Comparison of ENCODE assay signal across 8 cellular contexts in the genomic region with DNA sequence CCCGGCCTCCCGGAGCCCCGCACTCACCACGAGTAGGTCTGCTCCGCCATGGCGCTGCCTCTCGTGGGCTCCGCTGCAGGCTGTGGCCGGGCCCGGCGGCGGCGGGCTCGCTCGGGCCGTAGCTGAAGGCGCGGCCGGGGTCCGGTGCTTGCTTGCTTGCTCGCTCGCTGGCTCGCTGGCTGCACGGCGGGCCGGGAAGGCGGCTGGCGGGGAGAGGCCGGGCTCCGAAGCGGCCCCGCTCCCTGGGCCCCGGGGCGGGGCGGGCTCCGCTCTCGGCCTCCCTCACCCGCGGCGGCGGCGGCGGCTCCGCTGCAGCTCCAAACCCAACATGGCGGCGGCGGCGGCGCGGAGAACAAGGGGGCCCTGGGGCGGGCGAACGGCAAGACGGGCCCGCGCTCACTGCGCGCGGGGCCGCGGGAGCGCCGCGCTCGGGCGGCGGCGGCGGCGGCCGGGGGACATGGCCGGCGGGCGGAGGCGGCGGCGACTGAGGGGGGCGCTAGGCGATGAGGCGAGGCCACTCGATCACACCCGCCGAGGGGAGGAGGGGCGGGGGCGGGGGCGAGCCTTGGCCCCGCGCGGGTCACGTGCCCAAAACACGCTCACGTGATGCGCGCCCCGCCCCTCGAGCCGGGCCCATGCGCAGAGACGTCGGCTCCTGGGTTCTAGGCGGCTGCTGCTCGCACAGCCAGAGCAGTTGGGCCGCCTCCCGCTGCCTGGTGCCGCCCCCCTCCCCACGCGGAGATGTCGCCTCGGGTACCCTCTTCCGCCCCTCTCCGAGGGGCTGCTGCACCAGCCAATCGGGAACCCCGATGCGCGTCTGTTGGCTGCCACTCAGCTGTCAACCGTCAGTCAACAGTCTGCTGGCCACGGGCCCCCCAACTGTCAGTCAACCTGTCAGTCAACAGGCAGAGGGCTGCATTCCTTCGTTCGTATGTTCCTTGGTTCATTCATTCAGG. TPM values are rescaled to one million over a fixed set of nuclear protein-coding genes. Genes with fewer than 3 reads are reported as not detected.
A peak's percentile ranks its signal among the peaks of the same experiment; 100 is the strongest.
DNase-seq lines count a peak whose midpoint lies in the region; ATAC-seq and TF ChIP-seq lines count a peak whose summit lies in the region.

A gene with protein sequence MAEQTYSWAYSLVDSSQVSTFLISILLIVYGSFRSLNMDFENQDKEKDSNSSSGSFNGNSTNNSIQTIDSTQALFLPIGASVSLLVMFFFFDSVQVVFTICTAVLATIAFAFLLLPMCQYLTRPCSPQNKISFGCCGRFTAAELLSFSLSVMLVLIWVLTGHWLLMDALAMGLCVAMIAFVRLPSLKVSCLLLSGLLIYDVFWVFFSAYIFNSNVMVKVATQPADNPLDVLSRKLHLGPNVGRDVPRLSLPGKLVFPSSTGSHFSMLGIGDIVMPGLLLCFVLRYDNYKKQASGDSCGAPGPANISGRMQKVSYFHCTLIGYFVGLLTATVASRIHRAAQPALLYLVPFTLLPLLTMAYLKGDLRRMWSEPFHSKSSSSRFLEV (minus strand): TSS at position 541 of the 956 bp plus-strand sequence. CDS start 491 bp downstream, at position 50.

- under 1% methylated on average over 119 of the region's 119 CpGs for WGBS in HUES64

- ATAC-seq in GM21447 (IDR thresholded peaks at IDR 0.05; ENCODE audit: unreplicated experiment), result peak; percentile 46

- H3K36me3 Mint-ChIP-seq in mesothelial cell of epicardium, result peaks cover 11% of the 10 kb centered on the region

- DNase-seq in Caki2 (ENCODE audit: low read depth) (peak; percentile 84), NT2/D1 (ENCODE audit: low read depth, low spot score) (peak; percentile 85), mesothelial cell of epicardium (ENCODE audit: low spot score in 2 of 2, unreplicated experiment in 2 of 2) (peak; percentile 91 to 95)
- DNase-seq in activated CD8-positive, alpha-beta memory T cell treated with anti-CD3 and anti-CD28 coated beads, Interleukin-2, amount 50 U/mL, for 4 hours, result peak; percentile 95
- peak; percentile 89 for DNase-seq in stimulated activated CD8-positive, alpha-beta memory T cell treated with anti-CD3 and anti-CD28 coated beads, Interleukin-15, amount 100 ng/mL, for 24 hours (ENCODE audit: low read depth)

- peak within 1 kb of the TSS; percentile 98 for H3K4me3 Mint-ChIP-seq in mesothelial cell of epicardium

- no peak for TF ChIP-seq CTCF in mesothelial cell of epicardium (IDR thresholded peaks at IDR 0.05; ENCODE audit: unreplicated experiment)

- peak within 1 kb of the TSS; percentile 88 for H3K4me3 ChIP-seq in HUES64 (ENCODE audit: low read length)
- H3K4me3 ChIP-seq in NT2/D1 (ENCODE audit: insufficient read length, low read depth), result peak within 1 kb of the TSS; percentile 75

- peaks cover 20% of the 10 kb centered on the region for H3K4me1 Mint-ChIP-seq in mesothelial cell of epicardium

- H3K9ac ChIP-seq in HUES64 (ENCODE audit: low read depth, low read length), result peak within 1 kb of the TSS; percentile 92
- peak within 1 kb of the TSS; percentile 92 for H3K9ac ChIP-seq in NT2/D1 (ENCODE audit: insufficient read length, low read depth)

- no peaks in the 10 kb centered on the region for H3K27me3 Mint-ChIP-seq in mesothelial cell of epicardium (ENCODE audit: low read depth)

- H3K9me3 Mint-ChIP-seq in mesothelial cell of epicardium, result no peaks in the 10 kb centered on the region

- H3K27me3 ChIP-seq in HUES64 (ENCODE audit: insufficient read depth, low read length) (no peaks in the 10 kb centered on the region), NT2/D1 (ENCODE audit: insufficient read depth, insufficient read length) (peaks cover 3% of the 10 kb centered on the region)

- H3K27ac Mint-ChIP-seq in mesothelial cell of epicardium, result peak within 1 kb of the TSS; percentile 94

- H3K9me3 ChIP-seq in HUES64 (ENCODE audit: insufficient read depth, low read depth, low read length), result no peaks in the 10 kb centered on the region
- H3K9me3 ChIP-seq in NT2/D1 (ENCODE audit: insufficient read depth, low read length), result no peaks in the 10 kb centered on the region

- H3K4me1 ChIP-seq in HUES64 (ENCODE audit: insufficient read depth, low read length), result peaks cover 4% of the 10 kb centered on the region; the same call in 1 of the 2 replicates
- H3K4me1 ChIP-seq in NT2/D1 (ENCODE audit: insufficient read depth, insufficient read length), result peaks cover 12% of the 10 kb centered on the region

- in situ Hi-C loops in Caki2 (cut with HindIII; ENCODE audit: low pct_unique_long_range_greater_than_20kb, low sequenced_read_pairs) (no loop called here), endometrial microvascular endothelial cells (cut with HindIII; ENCODE audit: inconsistent ontology term, low pct_unique_long_range_greater_than_20kb, low sequenced_read_pairs) (no loop called here)

- H3K27ac ChIP-seq in HUES64 (ENCODE audit: low read depth, low read length), result 0 out of 2 replicates have a peak within 1 kb of the TSS, but pooled peaks have one; percentile 49

- H3K36me3 ChIP-seq in HUES64 (ENCODE audit: insufficient read depth, low read length), result 0 out of 2 replicates have a peak, but pooled peaks cover 7% of the 10 kb centered on the region
- H3K36me3 ChIP-seq in NT2/D1 (ENCODE audit: insufficient read depth, insufficient read length, low read length), result peaks cover 13% of the 10 kb centered on the region

RNA-seq across cellular contexts. Expression of the gene that starts here (rescaled TPM):
- 7.4 and 13.2 TPM in 2 replicates for total RNA-seq in Caki2 (2014; rRNA removed; shearing (Covaris generic); ENCODE audit: low replicate concordance)
- 36.2 TPM for polyA plus RNA-seq in HUES64 (2013, experiment 1 of 2)
- polyA plus RNA-seq in HUES64 (2013, experiment 2 of 2), result 41.3 TPM
- total RNA-seq in endometrial microvascular endothelial cells (ENCODE audit: inconsistent ontology term) (14.1 TPM), mesothelial cell of epicardium (75.6 to 83.4 TPM (median 79.8 TPM) in 3 replicates)

Comparison
In these comparisons a context has a peak if more than half of its experiments do, and no peak if none do; other contexts are left out.
1. Peak in every context shown above with its lines: DNase-seq, ATAC-seq, H3K4me3 ChIP-seq and H3K27ac ChIP-seq.